24 cellular contexts compared by ENCODE assay signal in genomic region chr19:5074830-5075394, GRCh38.
DNase-seq lines count a peak whose midpoint lies in the region; ATAC-seq, FAIRE-seq and TF ChIP-seq lines count a peak whose summit lies in the region.
"Had no signal": no experiment of that assay in that cellular context is flagged by ENCODE, and none has a peak within 500 bp of the region (broad histone marks: within the 10 kb centered on the region; RNA-seq: fewer than 3 reads in every experiment).

No MANE protein-coding gene starts in this region.

- no peak for ATAC-seq in left ventricle myocardium superior
- no peak for ATAC-seq in stimulated activated memory B cell treated with anti-CD40 and anti-IgM and Interleukin-4, amounts not matched to agents 10 μg/mL and 1 μg/mL and 100 μg/mL, for 72 hours
- ATAC-seq: A549 had no signal

- H3K27me3 Mint-ChIP-seq in immature natural killer cell (ENCODE audit: low read depth in 3 of 3): peaks cover 5 to 9% (median 8%) of the 10 kb centered on the region in 3 donors
- H3K27me3 Mint-ChIP-seq in stimulated activated memory B cell treated with anti-CD40 and anti-IgM and Interleukin-4, amounts not matched to agents 10 μg/mL and 1 μg/mL and 100 μg/mL, for 72 hours: no peaks in the 10 kb centered on the region
- H3K27me3 Mint-ChIP-seq: activated B cell treated with CpG ODN at 0.5 μM for 24 hours; activated naive CD8-positive, alpha-beta T cell; naive B cell; type B pancreatic cell had no signal

- TF ChIP-seq POLR2A in breast epithelium (IDR thresholded peaks at IDR 0.05): no peak

- H3K36me3 ChIP-seq in cardiac muscle cell: peaks cover 7% of the 10 kb centered on the region
- peaks cover 70% of the 10 kb centered on the region for H3K36me3 ChIP-seq in NT2/D1 (ENCODE audit: insufficient read depth, insufficient read length, low read length)
- H3K36me3 ChIP-seq in breast epithelium: no peaks in the 10 kb centered on the region
- H3K36me3 ChIP-seq: HAP-1 had no signal

- peak overlapping the region; percentile 81 to 93 (median 92) for H3K27ac Mint-ChIP-seq in immature natural killer cell
- H3K27ac Mint-ChIP-seq in stimulated activated memory B cell treated with anti-CD40 and anti-IgM and Interleukin-4, amounts not matched to agents 10 μg/mL and 1 μg/mL and 100 μg/mL, for 72 hours: peak overlapping the region; percentile 61
- H3K27ac Mint-ChIP-seq: activated B cell treated with CpG ODN at 0.5 μM for 24 hours; activated naive CD8-positive, alpha-beta T cell; mesothelial cell of epicardium; type B pancreatic cell had no signal

- no peak for FAIRE-seq in frontal cortex (lab: Jason Lieb, UNC)
- FAIRE-seq: A549, astrocyte, RCC 7860 had no signal

- H3K9me3 ChIP-seq in cardiac muscle cell (ENCODE audit: low read depth) (no peaks in the 10 kb centered on the region), NT2/D1 (ENCODE audit: insufficient read depth, low read length) (no peaks in the 10 kb centered on the region), breast epithelium (no peaks in the 10 kb centered on the region)
- H3K9me3 ChIP-seq: A549, HAP-1, left ventricle myocardium inferior had no signal

- H3K36me3 Mint-ChIP-seq in immature natural killer cell: peaks cover under 1 to 7% (median 4%) of the 10 kb centered on the region in 3 donors
- peaks cover 9% of the 10 kb centered on the region for H3K36me3 Mint-ChIP-seq in stimulated activated memory B cell treated with anti-CD40 and anti-IgM and Interleukin-4, amounts not matched to agents 10 μg/mL and 1 μg/mL and 100 μg/mL, for 72 hours
- H3K36me3 Mint-ChIP-seq: activated naive CD8-positive, alpha-beta T cell had no signal

- peaks cover 69 to 78% of the 10 kb centered on the region in 2 donors for H3K4me1 Mint-ChIP-seq in immature natural killer cell
- peaks cover 44% of the 10 kb centered on the region for H3K4me1 Mint-ChIP-seq in stimulated activated memory B cell treated with anti-CD40 and anti-IgM and Interleukin-4, amounts not matched to agents 10 μg/mL and 1 μg/mL and 100 μg/mL, for 72 hours

- H3K4me1 ChIP-seq in cardiac muscle cell (ENCODE audit: low read depth) (no peaks in the 10 kb centered on the region), NT2/D1 (ENCODE audit: insufficient read depth, insufficient read length) (peaks cover 38% of the 10 kb centered on the region), breast epithelium (no peaks in the 10 kb centered on the region)
- H3K4me1 ChIP-seq: A549 had no signal

- DNase-seq in cardiac muscle cell (ENCODE audit: low read depth in 1 of 2, low spot score in 1 of 2): no peak
- DNase-seq in left ventricle myocardium superior: no peak
- DNase-seq in NT2/D1 (ENCODE audit: low read depth, low spot score): no peak
- peak; percentile 36 to 44 (median 42) for DNase-seq in immature natural killer cell
- no peak for DNase-seq in NCI-H446 treated with DMSO at 0.1 percent for 48 hours (lab: John Stamatoyannopoulos, UW)
- DNase-seq in breast epithelium (ENCODE audit: low spot score in 2 of 2): no peak
- DNase-seq in frontal cortex (ENCODE audit: low spot score in 2 of 2): no peak
- DNase-seq: activated B cell treated with CpG ODN at 0.5 μM for 24 hours; activated effector memory CD4-positive, alpha-beta T cell treated with Interleukin-2 at 50 U/mL for 16 hours; left ventricle myocardium inferior; NCI-H1930; NCI-H526; SIG-M5; stimulated activated CD4-positive, alpha-beta T cell treated with anti-CD3 and anti-CD28 coated beads, Interleukin-2, amount 100 ng/mL, for 24 hours; substantia nigra had no signal

- H3K4me3 Mint-ChIP-seq in immature natural killer cell: peak overlapping the region; percentile 78 to 90 (median 84)
- peak overlapping the region; percentile 42 for H3K4me3 Mint-ChIP-seq in stimulated activated memory B cell treated with anti-CD40 and anti-IgM and Interleukin-4, amounts not matched to agents 10 μg/mL and 1 μg/mL and 100 μg/mL, for 72 hours
- H3K4me3 Mint-ChIP-seq: activated B cell treated with CpG ODN at 0.5 μM for 24 hours, mesothelial cell of epicardium, type B pancreatic cell had no signal

- intact Hi-C loops in left ventricle myocardium superior (cut with micrococcal nuclease) (no loop called here), breast epithelium (cut with DNase I; ENCODE audit: low total_unique reads) (no loop called here)

- H3K4me3 ChIP-seq in cardiac muscle cell (no peak overlapping the region), NT2/D1 (ENCODE audit: insufficient read length, low read depth) (no peak overlapping the region), breast epithelium (no peak overlapping the region)
- H3K4me3 ChIP-seq: A549, HAP-1, left ventricle myocardium inferior had no signal

- H3K9ac ChIP-seq in NT2/D1 (ENCODE audit: insufficient read length, low read depth): peak overlapping the region; percentile 61

- H3K27me3 ChIP-seq in cardiac muscle cell: no peaks in the 10 kb centered on the region
- H3K27me3 ChIP-seq in NT2/D1 (ENCODE audit: insufficient read depth, insufficient read length): no peaks in the 10 kb centered on the region
- no peaks in the 10 kb centered on the region for H3K27me3 ChIP-seq in breast epithelium

- TF ChIP-seq CTCF in cardiac muscle cell (IDR thresholded peaks at IDR 0.05; ENCODE audit: low read depth, low read length) (no peak), breast epithelium (IDR thresholded peaks at IDR 0.05) (no peak)

- H3K27ac ChIP-seq in cardiac muscle cell (peak overlapping the region; percentile 69), breast epithelium (no peak overlapping the region)
- H3K27ac ChIP-seq: A549, left ventricle myocardium inferior had no signal

- no peaks in the 10 kb centered on the region for H3K9me3 Mint-ChIP-seq in immature natural killer cell
- H3K9me3 Mint-ChIP-seq in stimulated activated memory B cell treated with anti-CD40 and anti-IgM and Interleukin-4, amounts not matched to agents 10 μg/mL and 1 μg/mL and 100 μg/mL, for 72 hours: no peaks in the 10 kb centered on the region
- H3K9me3 Mint-ChIP-seq: activated B cell treated with CpG ODN at 0.5 μM for 24 hours, mesothelial cell of epicardium, naive B cell, type B pancreatic cell had no signal

Comparison
In these comparisons a context has a peak if more than half of its experiments do, and no peak if none do; other contexts are left out.
1. DNase-seq: peak in immature natural killer cell (3 of 3); none in cardiac muscle cell (0 of 2), left ventricle myocardium superior (single experiment), NT2/D1 (single experiment), NCI-H446 treated with DMSO at 0.1 percent for 48 hours (single experiment), breast epithelium (0 of 2) and frontal cortex (0 of 2).